Comparison of ENCODE assay signal across 8 cellular contexts in the genomic region with DNA sequence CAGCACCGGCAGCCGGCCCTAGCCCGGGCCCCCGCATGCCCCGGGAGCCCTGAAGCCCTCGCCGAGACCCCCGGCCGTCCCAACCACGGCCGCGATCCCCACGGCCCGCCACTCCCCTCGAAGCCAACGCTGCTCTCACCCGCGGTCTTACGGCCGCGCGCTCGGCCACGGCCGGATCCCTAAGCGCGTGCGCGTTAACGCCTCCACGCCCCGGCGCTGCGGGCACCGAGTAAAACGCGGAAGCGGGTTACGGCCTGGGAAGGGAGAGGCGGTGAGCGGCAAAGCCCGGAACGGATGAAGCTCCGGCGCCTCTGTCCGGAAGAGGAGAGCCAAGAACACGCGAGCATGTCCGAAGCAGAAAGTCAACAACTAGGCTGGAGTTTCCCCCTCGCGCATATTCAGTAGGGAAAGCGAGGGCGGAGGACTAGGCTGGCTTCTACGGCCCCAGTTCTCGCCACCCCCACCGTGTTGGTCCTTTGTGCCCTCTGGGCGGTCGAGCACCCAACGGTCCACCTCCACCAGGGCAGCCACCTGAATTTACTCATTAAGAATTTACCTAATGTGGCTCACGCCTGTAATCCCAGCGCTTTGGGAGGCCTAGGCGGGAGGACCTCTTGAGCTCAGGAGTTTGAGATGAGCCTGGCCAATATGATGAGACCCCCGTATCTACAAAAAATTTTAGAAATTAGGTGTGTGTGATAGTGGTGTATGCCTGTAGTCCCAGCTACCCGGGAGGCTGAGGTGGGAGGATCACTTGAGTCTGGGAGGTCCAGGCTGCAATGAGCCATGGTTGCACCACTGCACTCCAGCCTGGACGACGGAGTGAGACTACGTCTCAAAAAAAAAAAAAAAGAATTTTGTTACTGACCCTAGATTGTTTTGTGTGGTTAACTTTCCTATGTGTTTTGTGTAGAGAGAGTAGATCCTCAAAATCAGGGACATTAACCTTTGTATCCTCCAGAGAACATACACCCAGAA. TPM values are rescaled to one million over a fixed set of nuclear protein-coding genes. Genes with fewer than 3 reads are reported as not detected.
DNase-seq lines count a peak whose midpoint lies in the region; ATAC-seq and TF ChIP-seq lines count a peak whose summit lies in the region.

A gene (minus strand): TSS at position 169 of the 978 bp plus-strand sequence. CDS start 1,177 bp downstream, outside the sequence.

- intact Hi-C loops in breast epithelium (cut with DNase I; ENCODE audit: low total_unique reads), result no loop called here

- TF ChIP-seq POLR2A in breast epithelium (IDR thresholded peaks at IDR 0.05), result peak; percentile 92

- peaks cover 0 to 20% of the 10 kb centered on the region in 2 donors for H3K4me1 ChIP-seq in breast epithelium

- DNase-seq in A172 (ENCODE audit: low spot score) (peak; percentile 82), NCI-H2196 treated with DMSO at 0.1 percent for 48 hours (lab: John Stamatoyannopoulos, UW; ENCODE audit: unreplicated experiment) (peak; percentile 76), breast epithelium (ENCODE audit: low spot score in 2 of 2) (peak; percentile 86 to 95)

- H3K9me3 ChIP-seq in breast epithelium, result no peaks in the 10 kb centered on the region
- no peaks in the 10 kb centered on the region for H3K9me3 ChIP-seq in iPS-18c (ENCODE audit: control insufficient read depth, insufficient read depth, low read length)

- TF ChIP-seq CTCF in VCaP (conservative IDR thresholded peaks at IDR 0.05) (no peak), breast epithelium (IDR thresholded peaks at IDR 0.05) (peak in 2 of 3 donors; percentile 14 to 29)

- H3K4me3 ChIP-seq in breast epithelium (peak within 1 kb of the TSS; percentile 56 to 81 (median 74)), iPS-18c (ENCODE audit: insufficient read depth, low read depth, low read length) (peak within 1 kb of the TSS; percentile 81), skin epidermis (peak within 1 kb of the TSS; percentile 53 to 82 (median 71))

- H3K27ac ChIP-seq in VCaP (peak within 1 kb of the TSS; percentile 86), breast epithelium (peak within 1 kb of the TSS; percentile 98 to 99), skin epidermis (peak within 1 kb of the TSS; percentile 81 to 100 (median 96))

- H3K27me3 ChIP-seq in breast epithelium, result no peaks in the 10 kb centered on the region

- peak; percentile 72 for ATAC-seq in GM18861 (IDR thresholded peaks at IDR 0.05; ENCODE audit: unreplicated experiment)
- peak; percentile 66 for ATAC-seq in HG03103 (IDR thresholded peaks at IDR 0.05; ENCODE audit: low read depth, unreplicated experiment)

- H3K36me3 ChIP-seq in breast epithelium, result no peaks in the 10 kb centered on the region

RNA-seq across cellular contexts. Expression of the gene that starts here (rescaled TPM):
- 32.7 and 36.7 TPM in 2 replicates for total RNA-seq in A172 (2014; rRNA removed; shearing (Covaris generic))
- 10 to 100 TPM; 44.2 to 64.1 (median 53.1) TPM for total RNA-seq in breast epithelium

Comparison
In these comparisons a context has a peak if more than half of its experiments do, and no peak if none do; other contexts are left out.
1. Peak in every context shown above with its lines: DNase-seq, ATAC-seq, H3K4me3 ChIP-seq and H3K27ac ChIP-seq.